In the genomic region with DNA sequence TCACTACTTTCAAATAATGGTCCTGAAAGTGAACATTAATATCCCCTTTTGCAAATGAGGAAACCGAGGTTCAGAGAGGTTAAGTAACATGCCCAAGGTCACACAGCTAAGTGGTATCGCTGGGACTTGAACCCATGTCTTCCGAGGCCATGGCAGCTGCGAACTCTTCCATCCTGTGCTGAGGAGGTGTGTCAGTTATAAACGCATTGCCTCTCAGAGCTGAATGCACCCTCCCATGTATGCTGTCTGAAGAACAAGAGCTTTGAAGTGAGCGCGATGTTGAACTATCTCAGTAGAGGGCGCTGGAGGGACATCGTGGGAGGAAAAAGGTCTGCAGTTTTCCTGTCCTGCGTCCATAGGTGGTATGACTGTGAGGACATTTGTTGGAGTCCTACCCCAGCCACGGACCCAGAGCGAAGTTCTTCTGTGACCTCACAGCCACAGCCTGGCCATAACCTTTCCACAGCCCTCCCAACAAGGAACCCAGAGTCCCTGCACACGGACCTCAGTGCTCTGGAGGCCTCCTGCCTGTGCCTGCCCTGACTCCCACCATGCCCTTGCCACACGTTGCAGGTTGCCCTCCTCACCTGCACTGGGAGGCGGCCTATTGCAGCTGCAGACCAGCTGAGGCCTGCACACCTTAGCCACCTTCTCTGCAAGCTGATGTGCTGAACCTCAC, we compare ENCODE assay signal across 8 cellular contexts. TPM values are rescaled to one million over a fixed set of nuclear protein-coding genes. Genes with fewer than 3 reads are reported as not detected.
A peak's percentile ranks its signal among the peaks of the same experiment; 100 is the strongest.
DNase-seq lines count a peak whose midpoint lies in the region; ATAC-seq, FAIRE-seq and TF ChIP-seq lines count a peak whose summit lies in the region.

No MANE protein-coding gene starts in this region.

- H3K27me3 ChIP-seq in right lobe of liver: no peaks in the 10 kb centered on the region

- FAIRE-seq in GM12892 (lab: Jason Lieb, UNC): no peak

- peak; percentile 97 to 98 for DNase-seq in NCI-H526 (lab: John Stamatoyannopoulos, UW)
- peak; percentile 35 to 61 for DNase-seq in activated CD4-positive, alpha-beta T cell treated with anti-CD3 and anti-CD28 coated beads for 4 hours
- DNase-seq in dermis blood vessel endothelial cell: peak; percentile 93
- peak; percentile 66 to 87 (median 67) for DNase-seq in right lobe of liver
- peak; percentile 21 to 33 (median 29) for DNase-seq in stimulated activated CD4-positive, alpha-beta T cell treated with anti-CD3 and anti-CD28 coated beads, TNF-alpha, amount 100 ng/mL, for 1 hour (ENCODE audit: low read depth in 3 of 3, low spot score in 1 of 3)
- DNase-seq in GM12892 (ENCODE audit: insufficient read length): no peak

- TF ChIP-seq CTCF in GM12875 (IDR thresholded peaks at IDR 0.05; ENCODE audit: borderline replicate concordance, insufficient read depth, low read depth, low read length) (peak; percentile 78), right lobe of liver (IDR thresholded peaks at IDR 0.05) (peak; percentile 72 to 81 (median 80))

- peak; percentile 67 for ATAC-seq in HG03432 (IDR thresholded peaks at IDR 0.05; ENCODE audit: unreplicated experiment)
- peak; percentile 96 to 99 (median 98) for ATAC-seq in right lobe of liver

- peaks cover 0 to 13% (median 2%) of the 10 kb centered on the region in 4 donors for H3K4me1 ChIP-seq in right lobe of liver

- no peaks in the 10 kb centered on the region for H3K9me3 ChIP-seq in right lobe of liver

- peak overlapping the region in 1 of 3 donors; percentile 41 for H3K27ac ChIP-seq in right lobe of liver

- no peaks in the 10 kb centered on the region for H3K36me3 ChIP-seq in right lobe of liver

- intact Hi-C loops in right lobe of liver (cut with DNase I): loop anchor here in 1 of 2 donors (10.0 kb wide), 1 partner anchor 70 kb away; no protein-coding TSS in a partner anchor

- H3K4me3 ChIP-seq in GM12875 (ENCODE audit: low read depth, low read length) (no peak overlapping the region), right lobe of liver (no peak overlapping the region)

- TF ChIP-seq POLR2A in right lobe of liver (IDR thresholded peaks at IDR 0.05) (no peak), GM12892 (IDR thresholded peaks at IDR 0.05; ENCODE audit: low read depth, low read length) (no peak)

- WGBS in right lobe of liver (ENCODE audit: insufficient coverage, low coverage, low lambda C conversion rate, missing lambda C conversion rate): 3% methylated on average over 11 of the region's 15 CpGs

RNA-seq across cellular contexts. Expression of a gene that starts 7.5 kb away (rescaled TPM):
- total RNA-seq in dermis blood vessel endothelial cell (not detected in 2 replicates), right lobe of liver (not detected)
- polyA plus RNA-seq in GM12892 (2012; ENCODE audit: missing spikeins): not detected

RNA-seq across cellular contexts. Expression of a gene that starts 22.9 kb away (rescaled TPM):
- total RNA-seq in dermis blood vessel endothelial cell (not detected in 2 replicates), right lobe of liver (not detected)
- not detected for polyA plus RNA-seq in GM12892 (2012; ENCODE audit: missing spikeins)
